Comparison of ENCODE assay signal across 1 cellular context in genomic region chr10:74063256-74063655, GRCh38.
TF ChIP-seq lines count a peak whose summit lies in the region.

No MANE protein-coding gene starts in this region.

TF ChIP-seq in GM23338, 12 proteins besides CTCF, POLR2A, EP300 and RAD21 (continued from another document):
- TF ChIP-seq ZNF462 (CRISPR knock-in tag; IDR thresholded peaks at IDR 0.05) (no peak), CREB1 (CRISPR knock-in tag; IDR thresholded peaks at IDR 0.05; ENCODE audit: low read depth) (no peak), ZNF331 (CRISPR knock-in tag; IDR thresholded peaks at IDR 0.05; ENCODE audit: low read depth) (no peak), POLR2AphosphoS5 (IDR thresholded peaks at IDR 0.05; ENCODE audit: low read depth) (no peak), JUNB (IDR thresholded peaks at IDR 0.05; ENCODE audit: unreplicated experiment) (no peak), REST (IDR thresholded peaks at IDR 0.05; ENCODE audit: unreplicated experiment) (no peak), ZNF114 (CRISPR knock-in tag; IDR thresholded peaks at IDR 0.05) (no peak), EZH2 (IDR thresholded peaks at IDR 0.05; ENCODE audit: low read depth, unreplicated experiment) (no peak)
TF ChIP-seq in GM23338: peak in this region for 0.
